In genomic region chr10:52897162-52897561, GRCh38 we compare ENCODE assay signal across 23 cellular contexts.
"Had no signal": no experiment of that assay in that cellular context is flagged by ENCODE, and none has a peak within 500 bp of the region (broad histone marks: within the 10 kb centered on the region; RNA-seq: fewer than 3 reads in every experiment).

No MANE protein-coding gene starts in this region.

- H3K36me3 ChIP-seq: gastrocnemius medialis, left lung, pancreas, sigmoid colon, stomach, thyroid gland, vagina had no signal

- DNase-seq: dorsolateral prefrontal cortex; effector CD8-positive, alpha-beta T cell; endodermal cell; erythroblast; gastrocnemius medialis; head of caudate nucleus; left cardiac atrium; left lung; natural killer cell; occipital lobe; pancreas; right cardiac atrium; sigmoid colon; stimulated activated CD4-positive, alpha-beta T cell treated with anti-CD3 and anti-CD28 coated beads, Interleukin-2, amount 100 ng/mL, for 24 hours; stimulated activated CD4-positive, alpha-beta T cell treated with anti-CD3 and anti-CD28 coated beads, Interleukin-4, amount 100 ng/mL, for 24 hours; stimulated activated naive CD4-positive, alpha-beta T cell treated with Interleukin-2 at 50 U/mL for 16 hours; stomach; thyroid gland; trophoblast cell had no signal

- H3K9me3 ChIP-seq: gastrocnemius medialis, left lung, pancreas, sigmoid colon, stomach, thyroid gland, vagina had no signal

- H3K9me3 Mint-ChIP-seq: endodermal cell had no signal

- H3K36me3 Mint-ChIP-seq: natural killer cell; stimulated activated effector memory CD8-positive, alpha-beta T cell treated with anti-CD3 and anti-CD28 coated beads, Interleukin-12 subunit alpha, Interleukin-12 subunit beta, amount 100 ng/mL, for 72 hours had no signal

- H3K4me1 Mint-ChIP-seq: natural killer cell; stimulated activated effector memory CD8-positive, alpha-beta T cell treated with anti-CD3 and anti-CD28 coated beads, Interleukin-12 subunit alpha, Interleukin-12 subunit beta, amount 100 ng/mL, for 72 hours had no signal

- H3K4me3 Mint-ChIP-seq: endodermal cell; natural killer cell; stimulated activated effector memory CD8-positive, alpha-beta T cell treated with anti-CD3 and anti-CD28 coated beads, Interleukin-12 subunit alpha, Interleukin-12 subunit beta, amount 100 ng/mL, for 72 hours had no signal

- H3K27me3 ChIP-seq: gastrocnemius medialis, left lung, pancreas, sigmoid colon, stomach, thyroid gland, vagina had no signal

- H3K27me3 Mint-ChIP-seq: progenitor cell of endocrine pancreas had no signal

- H3K4me1 ChIP-seq: gastrocnemius medialis, left lung, pancreas, sigmoid colon, stomach, thyroid gland, vagina had no signal

- FAIRE-seq: colon, pancreas had no signal

- H3K27ac ChIP-seq: dorsolateral prefrontal cortex, gastrocnemius medialis, left lung, pancreas, sigmoid colon, stomach, thyroid gland, vagina had no signal

- H3K4me3 ChIP-seq: dorsolateral prefrontal cortex, gastrocnemius medialis, left lung, pancreas, sigmoid colon, stomach, thyroid gland, vagina had no signal

- ATAC-seq: gastrocnemius medialis; left cardiac atrium; left lung; natural killer cell; pancreas; right cardiac atrium; stimulated activated effector memory CD8-positive, alpha-beta T cell treated with anti-CD3 and anti-CD28 coated beads, Interleukin-12 subunit alpha, Interleukin-12 subunit beta, amount 100 ng/mL, for 72 hours had no signal

- H3K27ac Mint-ChIP-seq: endodermal cell; natural killer cell; progenitor cell of endocrine pancreas; stimulated activated effector memory CD8-positive, alpha-beta T cell treated with anti-CD3 and anti-CD28 coated beads, Interleukin-12 subunit alpha, Interleukin-12 subunit beta, amount 100 ng/mL, for 72 hours had no signal
